In the genomic region with DNA sequence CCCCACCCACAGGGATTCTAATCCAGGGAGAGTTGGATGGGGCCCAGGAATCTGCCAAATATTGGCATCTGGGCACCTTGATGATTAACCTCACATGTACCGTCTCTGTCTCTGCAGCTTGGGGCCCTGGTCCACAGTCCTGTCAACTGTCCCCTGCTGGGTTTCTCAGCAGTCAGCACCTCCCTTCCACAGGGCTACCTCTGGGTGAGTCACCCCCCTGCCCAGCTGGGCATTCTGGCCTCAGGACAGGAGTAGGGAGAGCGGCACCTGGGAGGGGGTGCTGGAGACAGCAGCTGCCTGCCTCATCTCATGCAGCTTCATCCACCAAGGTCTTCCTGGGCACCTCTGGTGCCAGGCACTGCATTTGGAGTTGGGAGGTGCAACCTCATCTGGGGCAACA, we compare ENCODE assay signal across 12 cellular contexts.
"Had no signal": no experiment of that assay in that cellular context is flagged by ENCODE, and none has a peak within 500 bp of the region (broad histone marks: within the 10 kb centered on the region; RNA-seq: fewer than 3 reads in every experiment).

No MANE protein-coding gene starts in this region.

- H3K9me3 Mint-ChIP-seq: activated CD8-positive, alpha-beta T cell treated with anti-CD3 and anti-CD28 coated beads for 36 hours; activated naive CD8-positive, alpha-beta T cell treated with anti-CD3 and anti-CD28 coated beads for 36 hours; memory B cell; naive thymus-derived CD4-positive, alpha-beta T cell had no signal

- H3K79me2 ChIP-seq: hepatocyte had no signal

- H3K27me3 Mint-ChIP-seq: activated CD8-positive, alpha-beta T cell treated with anti-CD3 and anti-CD28 coated beads for 36 hours; activated naive CD8-positive, alpha-beta T cell treated with anti-CD3 and anti-CD28 coated beads for 36 hours had no signal

- H3K4me3 ChIP-seq: hepatocyte, left lung, mucosa of descending colon, pancreas, stomach, testis had no signal

- H3K27ac ChIP-seq: hepatocyte, left lung, pancreas, stomach, testis had no signal

- H3K27me3 ChIP-seq: hepatocyte, left lung, pancreas, stomach, testis had no signal

- H3K4me1 ChIP-seq: left lung, pancreas, testis had no signal

- DNase-seq: left lung, stomach, T-helper 17 cell had no signal

- H2AFZ ChIP-seq: hepatocyte had no signal

- H3K27ac Mint-ChIP-seq: activated CD4-positive, alpha-beta T cell treated with anti-CD3 and anti-CD28 coated beads for 36 hours; activated CD8-positive, alpha-beta T cell treated with anti-CD3 and anti-CD28 coated beads for 36 hours; activated naive CD8-positive, alpha-beta T cell treated with anti-CD3 and anti-CD28 coated beads for 36 hours; memory B cell; naive thymus-derived CD4-positive, alpha-beta T cell; T-helper 17 cell had no signal

- H3K9me3 ChIP-seq: left lung, mucosa of descending colon, pancreas, stomach, testis had no signal

- H3K36me3 Mint-ChIP-seq: activated naive CD8-positive, alpha-beta T cell treated with anti-CD3 and anti-CD28 coated beads for 36 hours; memory B cell; naive thymus-derived CD4-positive, alpha-beta T cell had no signal

- H3K4me2 ChIP-seq: hepatocyte had no signal

- H3K4me1 Mint-ChIP-seq: activated CD4-positive, alpha-beta T cell treated with anti-CD3 and anti-CD28 coated beads for 36 hours; activated naive CD8-positive, alpha-beta T cell treated with anti-CD3 and anti-CD28 coated beads for 36 hours had no signal

- H3K4me3 Mint-ChIP-seq: activated CD4-positive, alpha-beta T cell treated with anti-CD3 and anti-CD28 coated beads for 36 hours; activated CD8-positive, alpha-beta T cell treated with anti-CD3 and anti-CD28 coated beads for 36 hours; activated naive CD8-positive, alpha-beta T cell treated with anti-CD3 and anti-CD28 coated beads for 36 hours; memory B cell; naive thymus-derived CD4-positive, alpha-beta T cell; T-helper 17 cell had no signal
